Comparison of ENCODE assay signal across 8 cellular contexts in the genomic region with DNA sequence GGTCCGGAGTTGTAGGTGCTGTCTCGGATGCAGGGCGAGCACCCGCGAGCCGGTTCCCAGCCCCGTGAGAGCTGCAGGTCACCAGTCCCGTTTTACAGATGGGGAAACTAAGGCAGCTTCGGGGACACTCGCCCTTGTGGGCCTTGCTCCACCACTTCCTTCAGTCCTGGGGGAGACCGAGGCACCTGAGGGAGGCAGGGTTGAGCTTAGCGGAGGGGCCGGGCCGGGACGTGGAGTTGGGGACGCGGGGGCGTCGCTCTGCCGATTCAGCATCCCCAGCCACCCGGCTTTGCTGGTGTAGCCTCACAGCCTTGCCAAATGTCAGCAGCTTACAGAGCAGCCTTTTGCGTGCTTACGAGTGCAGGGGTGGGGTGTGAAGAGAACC. TPM values are rescaled to one million over a fixed set of nuclear protein-coding genes. Genes with fewer than 3 reads are reported as not detected.
A peak's percentile ranks its signal among the peaks of the same experiment; 100 is the strongest.
DNase-seq lines count a peak whose midpoint lies in the region; ATAC-seq and TF ChIP-seq lines count a peak whose summit lies in the region.

No MANE protein-coding gene starts in this region.

- H3K4me3 ChIP-seq in esophagus (ENCODE audit: low read depth in 1 of 2, low read length in 2 of 2), result peak overlapping the region; percentile 65 to 70
- H3K4me3 ChIP-seq in neuron (ENCODE audit: low read length), result peak overlapping the region; percentile 82
- peak overlapping the region in 2 of 3 donors; percentile 19 to 60 for H3K4me3 ChIP-seq in thyroid gland (replicated peaks in 1 of 3)

- no peaks in the 10 kb centered on the region for H3K36me3 Mint-ChIP-seq in IgD-negative memory B cell

- DNase-seq in NCI-H345 (lab: John Stamatoyannopoulos, UW) (peak; percentile 27), NCI-H345 treated with DMSO at 0.1 percent for 48 hours (lab: John Stamatoyannopoulos, UW; ENCODE audit: unreplicated experiment) (no peak), thyroid gland (peak in 1 of 2 donors; percentile 24)
- DNase-seq in activated CD8-positive, alpha-beta memory T cell treated with anti-CD3 and anti-CD28 coated beads for 48 hours (ENCODE audit: low read depth in 2 of 3, low spot score in 2 of 3), result peak; percentile 20 to 49 (median 42)

- H3K36me3 ChIP-seq in esophagus (ENCODE audit: control insufficient read depth in 2 of 2, insufficient read depth in 2 of 2, low read length in 1 of 2) (peaks cover 6 to 25% of the 10 kb centered on the region in 2 donors), neuron (ENCODE audit: insufficient read depth, low read length) (peaks cover 28% of the 10 kb centered on the region), thyroid gland (peaks cover 0 to 7% of the 10 kb centered on the region in 2 donors)

- H3K27me3 ChIP-seq in esophagus (ENCODE audit: control insufficient read depth in 1 of 2, insufficient read depth in 2 of 2, low read length in 2 of 2) (no peaks in the 10 kb centered on the region), neuron (ENCODE audit: insufficient read depth, low read length) (no peaks in the 10 kb centered on the region), thyroid gland (no peaks in the 10 kb centered on the region)

- TF ChIP-seq POLR2A in thyroid gland (IDR thresholded peaks at IDR 0.05), result no peak

- H3K9me3 ChIP-seq in esophagus (ENCODE audit: control insufficient read depth in 2 of 2, insufficient read depth in 1 of 2, low read depth in 1 of 2, low read length in 1 of 2) (no peaks in the 10 kb centered on the region), neuron (ENCODE audit: low read length) (no peaks in the 10 kb centered on the region), thyroid gland (no peaks in the 10 kb centered on the region)

- ATAC-seq in HG03025 (IDR thresholded peaks at IDR 0.05; ENCODE audit: low FRiP score, unreplicated experiment), result no peak

- H3K27ac ChIP-seq in esophagus (ENCODE audit: low read depth in 2 of 2, low read length in 1 of 2) (peak overlapping the region; percentile 74 to 76), thyroid gland (no peak overlapping the region)

- H3K27ac Mint-ChIP-seq in IgD-negative memory B cell, result peak overlapping the region in 2 of 3 donors; percentile 36 to 55

- H3K4me3 Mint-ChIP-seq in IgD-negative memory B cell, result peak overlapping the region; percentile 77 to 90 (median 85)

- 1% methylated on average over 23 of the region's 23 CpGs for WGBS in esophagus, 2 donors
- 1 to 2% methylated on average over 4 to 14 of the region's 23 CpGs for WGBS in thyroid gland, 2 donors

- TF ChIP-seq CTCF in thyroid gland (IDR thresholded peaks at IDR 0.05), result no peak

- H3K4me1 ChIP-seq in esophagus (ENCODE audit: control insufficient read depth in 2 of 2, insufficient read depth in 2 of 2, low read length in 1 of 2), result peaks cover 3 to 10% of the 10 kb centered on the region in 2 donors
- peaks cover 10% of the 10 kb centered on the region for H3K4me1 ChIP-seq in neuron (ENCODE audit: insufficient read depth, low read length)
- peaks cover 7 to 8% of the 10 kb centered on the region in 2 donors for H3K4me1 ChIP-seq in thyroid gland

- H2AFZ ChIP-seq in neuron (ENCODE audit: low read depth, low read length), result peak overlapping the region; percentile 59

- H3K27me3 Mint-ChIP-seq in IgD-negative memory B cell, result no peaks in the 10 kb centered on the region

- no peaks in the 10 kb centered on the region for H3K9me3 Mint-ChIP-seq in IgD-negative memory B cell

- H3K4me1 Mint-ChIP-seq in IgD-negative memory B cell, result peaks cover 4 to 13% (median 9%) of the 10 kb centered on the region in 3 donors

- intact Hi-C loops in thyroid gland (cut with DNase I), result no loop called here

RNA-seq across cellular contexts. Expression of a gene that starts 0.5 kb away (rescaled TPM):
- polyA plus RNA-seq in IgD-negative memory B cell (145 TPM), esophagus (100 to 1,000 TPM in 1 of 2 donors, 10 to 100 TPM in 1; 77.5 to 104 TPM)
- total RNA-seq in thyroid gland, result 100 to 1,000 TPM in 3 of 4 donors, 10 to 100 TPM in 1; 98.1 to 204 (median 172) TPM

RNA-seq across cellular contexts. Expression of a gene that starts 11.3 kb away (rescaled TPM):
- polyA plus RNA-seq in IgD-negative memory B cell, result 1.5 TPM
- polyA plus RNA-seq in esophagus, result 1,000 to 10,000 TPM; 1,061 to 2,097 TPM
- 10 to 100 TPM in 1 of 4 donors, 1 to 10 TPM in 2, under 1 TPM in 1; 0.45 to 10.6 (median 2.5) TPM for total RNA-seq in thyroid gland

RNA-seq across cellular contexts. Expression of a gene that starts 30.8 kb away (rescaled TPM):
- polyA plus RNA-seq in IgD-negative memory B cell (37.0 TPM), esophagus (10 to 100 TPM; 39.8 to 39.9 TPM)
- 10 to 100 TPM; 47.8 to 58.5 (median 52.7) TPM for total RNA-seq in thyroid gland

RNA-seq across cellular contexts. Expression of a gene that starts 33.1 kb away (rescaled TPM):
- polyA plus RNA-seq in IgD-negative memory B cell (57.4 TPM), esophagus (10 to 100 TPM; 59.0 to 59.4 TPM)
- total RNA-seq in thyroid gland, result 100 to 1,000 TPM in 1 of 4 donors, 10 to 100 TPM in 3; 80.0 to 112 (median 88.4) TPM

RNA-seq across cellular contexts. Expression of a gene that starts 42.6 kb away (rescaled TPM):
- polyA plus RNA-seq in IgD-negative memory B cell (0.18 TPM), esophagus (1 to 10 TPM; 2.4 to 4.6 TPM)
- 1 to 10 TPM; 4.7 to 9.2 (median 5.4) TPM for total RNA-seq in thyroid gland

Comparison
In these comparisons a context has a peak if more than half of its experiments do, and no peak if none do; other contexts are left out.
1. H3K27ac ChIP-seq: peak in esophagus (2 of 2); none in thyroid gland (0 of 3).
2. RNA of a gene that starts 11.3 kb away (polyA plus RNA-seq): 1,061 to 2,097 TPM in esophagus; 1.5 TPM in IgD-negative memory B cell (single experiment); every median in the first group is over 100 times any median in the second.
3. Peak in every context shown above with its lines, with median percentiles within 50 percentile points of each other: H3K4me3 ChIP-seq.